ENCODE assay signal across 8 cellular contexts in the genomic region with DNA sequence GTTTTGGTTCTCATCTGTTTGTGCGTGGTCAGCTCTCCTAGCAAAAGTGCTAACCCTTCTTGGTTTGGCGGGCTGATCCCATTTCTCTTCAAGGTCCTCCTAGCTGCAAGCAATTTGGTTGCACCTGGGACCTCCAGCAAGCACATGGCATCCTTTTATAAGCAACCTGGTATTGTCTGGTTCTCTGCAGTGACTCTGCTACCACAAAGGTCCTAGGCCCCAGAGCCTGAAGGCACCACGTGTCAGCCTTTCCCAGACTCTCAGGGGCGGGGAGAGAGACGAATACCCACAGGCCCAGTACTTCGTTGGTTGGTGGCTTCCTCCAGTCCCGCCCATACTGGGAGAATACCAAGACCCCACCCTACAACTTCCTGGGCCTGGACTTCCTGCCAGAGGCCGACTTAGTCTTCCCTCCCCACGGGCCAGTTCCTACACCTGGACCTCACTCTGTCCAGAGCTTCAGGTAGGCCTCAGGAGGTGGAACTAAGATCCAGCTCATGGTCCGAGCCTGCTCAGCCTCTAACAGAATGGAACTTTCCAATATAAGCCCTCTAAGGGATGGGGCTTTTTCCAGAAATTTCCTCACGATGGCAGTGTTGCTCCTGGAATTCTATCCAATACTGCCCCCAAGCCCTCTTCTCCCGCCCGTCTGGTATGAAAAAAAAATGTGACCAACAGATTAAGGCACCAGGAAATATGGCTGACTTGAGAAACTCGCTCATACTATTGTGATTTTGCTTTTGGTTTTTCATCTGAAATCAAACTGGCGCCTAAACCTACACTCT.
DNase-seq lines count a peak whose midpoint lies in the region; ATAC-seq and TF ChIP-seq lines count a peak whose summit lies in the region.

No MANE protein-coding gene starts in this region.

- peak overlapping the region; percentile 83 for H3K4me3 ChIP-seq in GM08714 (ENCODE audit: low read length)
- H3K4me3 ChIP-seq in left lung = peak overlapping the region; percentile 11 to 15

- ATAC-seq in T-helper 17 cell (peak; percentile 64), left lung (peak; percentile 96)

- H3K27me3 Mint-ChIP-seq in T-helper 17 cell = no peaks in the 10 kb centered on the region

- H3K27ac Mint-ChIP-seq in T-helper 17 cell = peak overlapping the region; percentile 45

- peaks cover 0 to 4% of the 10 kb centered on the region in 2 donors for H3K4me1 ChIP-seq in left lung

- H3K4me1 Mint-ChIP-seq in T-helper 17 cell = peaks cover 14% of the 10 kb centered on the region

- peak; percentile 25 to 38 for TF ChIP-seq CTCF in left lung (IDR thresholded peaks at IDR 0.05)

- H3K9me3 ChIP-seq in T-helper 17 cell (ENCODE audit: control insufficient read depth, low read length, poor library complexity, severe bottlenecking) (no peaks in the 10 kb centered on the region), left lung (no peaks in the 10 kb centered on the region)

- peak overlapping the region; percentile 50 for H3K4me3 Mint-ChIP-seq in T-helper 17 cell

- H3K36me3 ChIP-seq in left lung = no peaks in the 10 kb centered on the region

- no peaks in the 10 kb centered on the region for H3K36me3 Mint-ChIP-seq in T-helper 17 cell (ENCODE audit: low read depth)

- CTCF ChIA-PET in HEK293T (lab: Yijun Ruan, JAX) = interaction anchor here (0.6 to 0.8 kb wide), 4 partner anchors 13 to 435 kb away, joined by 3 to 5 read pairs (median 4); no protein-coding TSS in a partner anchor

- peak; percentile 84 for DNase-seq in HEK293T (ENCODE audit: extremely low spot score)
- peak; percentile 58 for DNase-seq in NCI-H128 (lab: John Stamatoyannopoulos, UW; ENCODE audit: unreplicated experiment)
- DNase-seq in T-helper 17 cell = peak in 1 of 3 donors; percentile 25
- DNase-seq in dedifferentiated amniotic fluid mesenchymal stem cell (ENCODE audit: extremely low spot score) = peak; percentile 80
- peak in 1 of 2 donors; percentile 64 for DNase-seq in left lung
- peak in 2 of 3 experiments; percentile 23 to 54 for DNase-seq in stimulated activated CD4-positive, alpha-beta T cell treated with anti-CD3 and anti-CD28 coated beads, TNF-alpha, amount 100 ng/mL, for 24 hours (ENCODE audit: low read depth in 3 of 3)
- DNase-seq in T-helper 9 cell = no peak

- POLR2A ChIA-PET in HEK293T (lab: Yijun Ruan, JAX) = no interaction called here

- H3K27ac ChIP-seq in left lung = peak overlapping the region in 1 of 2 donors; percentile 41

- H3K27me3 ChIP-seq in left lung = peaks cover 0 to 15% of the 10 kb centered on the region in 2 donors

- intact Hi-C loops in left lung (cut with DNase I) = no loop called here

TF ChIP-seq in HEK293T, 16 proteins besides CTCF, POLR2A, EP300 and RAD21:
- TF ChIP-seq LEF1 (IDR thresholded peaks at IDR 0.05; ENCODE audit: borderline replicate concordance) (no peak), ZNF384 (IDR thresholded peaks at IDR 0.05) (peak; percentile 100), FOXA1 (IDR thresholded peaks at IDR 0.05) (no peak), ELF4 (IDR thresholded peaks at IDR 0.05) (no peak; the same call in 1 of the 2 replicates), NFRKB (IDR thresholded peaks at IDR 0.05) (peak; percentile 72), FOXM1 (IDR thresholded peaks at IDR 0.05; ENCODE audit: borderline replicate concordance) (peak; percentile 46; the same call in 1 of the 2 replicates), SP1 (IDR thresholded peaks at IDR 0.05) (no peak), ARNT (IDR thresholded peaks at IDR 0.05) (no peak), BHLHE40 (IDR thresholded peaks at IDR 0.05; ENCODE audit: borderline replicate concordance) (no peak), CTBP1 (IDR thresholded peaks at IDR 0.05; ENCODE audit: borderline replicate concordance) (peak; percentile 80), L3MBTL2 (conservative IDR thresholded peaks at IDR 0.05) (peak; percentile 91), TARDBP (IDR thresholded peaks at IDR 0.05) (no peak), HDGF (IDR thresholded peaks at IDR 0.05; ENCODE audit: borderline replicate concordance) (no peak)
- TF ChIP-seq, protein P1, sequence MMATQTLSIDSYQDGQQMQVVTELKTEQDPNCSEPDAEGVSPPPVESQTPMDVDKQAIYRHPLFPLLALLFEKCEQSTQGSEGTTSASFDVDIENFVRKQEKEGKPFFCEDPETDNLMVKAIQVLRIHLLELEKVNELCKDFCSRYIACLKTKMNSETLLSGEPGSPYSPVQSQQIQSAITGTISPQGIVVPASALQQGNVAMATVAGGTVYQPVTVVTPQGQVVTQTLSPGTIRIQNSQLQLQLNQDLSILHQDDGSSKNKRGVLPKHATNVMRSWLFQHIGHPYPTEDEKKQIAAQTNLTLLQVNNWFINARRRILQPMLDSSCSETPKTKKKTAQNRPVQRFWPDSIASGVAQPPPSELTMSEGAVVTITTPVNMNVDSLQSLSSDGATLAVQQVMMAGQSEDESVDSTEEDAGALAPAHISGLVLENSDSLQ (IDR thresholded peaks at IDR 0.05) = no peak
